13 cellular contexts compared by ENCODE assay signal in the genomic region with DNA sequence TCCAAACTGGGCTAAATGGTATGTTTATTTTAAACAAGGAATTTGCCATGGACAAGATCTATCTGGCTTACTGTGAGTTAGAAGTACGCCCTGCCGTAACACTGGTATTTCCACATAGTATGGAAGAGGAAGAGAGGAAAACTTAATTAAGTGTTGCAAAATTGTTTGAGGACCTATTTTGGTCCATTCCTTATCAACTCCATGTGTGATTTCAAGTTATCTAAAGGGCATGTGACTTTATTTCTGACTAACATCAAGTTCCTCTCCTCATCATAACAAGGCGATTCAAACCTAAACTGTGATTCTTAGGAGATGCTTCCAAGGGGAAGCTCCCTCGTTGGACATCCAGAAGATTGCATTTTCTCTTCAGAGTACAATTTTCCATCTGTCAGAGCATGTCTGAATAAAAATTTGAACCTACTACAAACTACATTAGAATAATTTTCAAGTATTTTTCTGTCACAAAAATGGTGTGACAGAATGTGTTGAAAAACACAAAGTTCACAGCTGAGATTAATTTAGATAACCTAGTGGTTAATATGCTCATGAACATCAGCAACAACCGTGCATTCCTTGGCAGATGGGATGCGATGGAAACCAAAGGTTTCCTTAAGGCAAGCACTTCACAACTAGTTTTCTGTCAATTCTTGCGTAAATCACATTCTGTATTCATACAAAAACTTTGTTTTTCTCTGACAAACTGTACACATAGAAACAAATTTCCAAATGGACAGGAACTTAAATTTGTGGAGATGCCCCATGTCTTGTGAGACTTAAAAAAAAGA. TPM values are rescaled to one million over a fixed set of nuclear protein-coding genes. Genes with fewer than 3 reads are reported as not detected.
DNase-seq lines count a peak whose midpoint lies in the region; ATAC-seq and TF ChIP-seq lines count a peak whose summit lies in the region.
"Had no signal": no experiment of that assay in that cellular context is flagged by ENCODE, and none has a peak within 500 bp of the region (broad histone marks: within the 10 kb centered on the region; RNA-seq: fewer than 3 reads in every experiment).

No MANE protein-coding gene starts in this region.

- peaks cover 15% of the 10 kb centered on the region for H3K79me2 ChIP-seq in ACC112 (ENCODE audit: control insufficient read depth, insufficient read depth, low read length, unreplicated experiment)

- H3K4me3 Mint-ChIP-seq in HFFc6, result no peak overlapping the region
- no peak overlapping the region for H3K4me3 Mint-ChIP-seq in activated T-helper 17 cell treated with anti-CD3 and anti-CD28 coated beads, Interleukin-2, amount 50 U/mL, for 72 hours

- DNase-seq in HFFc6 (no peak), left lung (no peak), H4 (ENCODE audit: low spot score) (no peak), mucosa of descending colon (no peak)
- DNase-seq: activated CD8-positive, alpha-beta memory T cell treated with anti-CD3 and anti-CD28 coated beads for 24 hours; activated naive CD4-positive, alpha-beta T cell treated with anti-CD3 and anti-CD28 coated beads, Interleukin-2, amount 50 U/mL, for 16 hours; colonic mucosa; stimulated activated CD4-positive, alpha-beta T cell treated with anti-CD3 and anti-CD28 coated beads, Interleukin-1b, Interleukin-23, amount 100 ng/mL, for 48 hours had no signal

- peaks cover 17% of the 10 kb centered on the region for H3K36me3 Mint-ChIP-seq in HFFc6 (ENCODE audit: low read depth)
- H3K36me3 Mint-ChIP-seq in activated T-helper 17 cell treated with anti-CD3 and anti-CD28 coated beads, Interleukin-2, amount 50 U/mL, for 72 hours (ENCODE audit: low read depth), result peaks cover 82% of the 10 kb centered on the region

- H3K27me3 ChIP-seq in ACC112 (ENCODE audit: insufficient read depth, low read length), result no peaks in the 10 kb centered on the region
- no peaks in the 10 kb centered on the region for H3K27me3 ChIP-seq in left lung
- H3K27me3 ChIP-seq: colonic mucosa had no signal

- no peaks in the 10 kb centered on the region for H3K27me3 Mint-ChIP-seq in HFFc6 (ENCODE audit: insufficient read depth)
- H3K27me3 Mint-ChIP-seq in activated T-helper 17 cell treated with anti-CD3 and anti-CD28 coated beads, Interleukin-2, amount 50 U/mL, for 72 hours, result no peaks in the 10 kb centered on the region

- H3K9me3 ChIP-seq in left lung (no peaks in the 10 kb centered on the region), mucosa of descending colon (no peaks in the 10 kb centered on the region)
- H3K9me3 ChIP-seq: colonic mucosa had no signal

- H3K9me3 Mint-ChIP-seq in HFFc6, result no peaks in the 10 kb centered on the region
- no peaks in the 10 kb centered on the region for H3K9me3 Mint-ChIP-seq in activated T-helper 17 cell treated with anti-CD3 and anti-CD28 coated beads, Interleukin-2, amount 50 U/mL, for 72 hours

- peaks cover 28% of the 10 kb centered on the region for H3K4me1 ChIP-seq in ACC112 (ENCODE audit: control insufficient read depth, insufficient read depth, low read length, unreplicated experiment)
- H3K4me1 ChIP-seq in left lung, result peaks cover 21 to 43% of the 10 kb centered on the region in 2 donors
- peaks cover 30% of the 10 kb centered on the region for H3K4me1 ChIP-seq in mucosa of descending colon (ENCODE audit: low read depth)

- no peak for ATAC-seq in activated T-helper 17 cell treated with anti-CD3 and anti-CD28 coated beads, Interleukin-2, amount 50 U/mL, for 72 hours (replicated peaks)
- ATAC-seq in left lung (peak; percentile 2), GM21526 (IDR thresholded peaks at IDR 0.05; ENCODE audit: low FRiP score, unreplicated experiment) (no peak), GM18907 (IDR thresholded peaks at IDR 0.05; ENCODE audit: unreplicated experiment) (no peak), mucosa of descending colon (no peak)
- ATAC-seq: esophagus mucosa had no signal

- H2AFZ ChIP-seq in ACC112 (ENCODE audit: low read length, unreplicated experiment), result no peak overlapping the region

- H3K36me3 ChIP-seq in ACC112 (ENCODE audit: insufficient read depth, low read length), result peaks cover 9% of the 10 kb centered on the region; the same call in 1 of the 2 replicates
- peaks cover 0 to 54% of the 10 kb centered on the region in 2 donors for H3K36me3 ChIP-seq in left lung
- no peaks in the 10 kb centered on the region for H3K36me3 ChIP-seq in mucosa of descending colon (ENCODE audit: low read depth)

- H3K4me3 ChIP-seq in ACC112 (ENCODE audit: low read depth, low read length) (0 out of 2 replicates have a peak overlapping the region, but pooled peaks have one; percentile 0), left lung (no peak overlapping the region), mucosa of descending colon (no peak overlapping the region)
- H3K4me3 ChIP-seq: colonic mucosa had no signal

- peak overlapping the region; percentile 62 for H3K27ac Mint-ChIP-seq in HFFc6
- H3K27ac Mint-ChIP-seq in activated T-helper 17 cell treated with anti-CD3 and anti-CD28 coated beads, Interleukin-2, amount 50 U/mL, for 72 hours, result peak overlapping the region; percentile 1

- peaks cover 33% of the 10 kb centered on the region for H3K4me1 Mint-ChIP-seq in HFFc6 (ENCODE audit: low read depth)
- H3K4me1 Mint-ChIP-seq in activated T-helper 17 cell treated with anti-CD3 and anti-CD28 coated beads, Interleukin-2, amount 50 U/mL, for 72 hours, result peaks cover 7% of the 10 kb centered on the region

- intact Hi-C loops in left lung (cut with DNase I), result no loop called here
- intact Hi-C loops in mucosa of descending colon (cut with DNase I, micrococcal nuclease), result no loop called here

- peak overlapping the region; percentile 35; the same call in 1 of the 2 replicates for H3K27ac ChIP-seq in ACC112 (ENCODE audit: low read depth, low read length)
- H3K27ac ChIP-seq in left lung, result peak overlapping the region; percentile 33 to 37
- H3K27ac ChIP-seq: colonic mucosa had no signal

- TF ChIP-seq CTCF in HFFc6 (IDR thresholded peaks at IDR 0.05) (no peak), left lung (IDR thresholded peaks at IDR 0.05) (no peak), mucosa of descending colon (IDR thresholded peaks at IDR 0.05) (no peak)

RNA-seq across cellular contexts. Expression of gene SFT2D3, which starts 4.2 kb away (rescaled TPM):
- total RNA-seq in HFFc6 (2021; fragmentation: NEBNext Ultra II Directional; extraction: Animal tissue kit (Norgen Biotek cat#: 25700)), result 1 to 10 TPM; 2.5 to 3.2 (median 3.0) TPM
- total RNA-seq in activated T-helper 17 cell treated with anti-CD3 and anti-CD28 coated beads, Interleukin-2, amount 50 U/mL, for 72 hours, result 1 to 10 TPM; 2.5 to 2.9 TPM
- total RNA-seq in left lung (1 to 10 TPM; 4.7 to 6.8 TPM), mucosa of descending colon (1 to 10 TPM; 5.1 to 8.8 (median 8.1) TPM)
- 8.3 and 8.7 TPM in 2 replicates for total RNA-seq in H4 (2014; rRNA removed; shearing (Covaris generic))

RNA-seq across cellular contexts. Expression of gene LIMS2, which starts 30.1 kb away (rescaled TPM):
- total RNA-seq in HFFc6 (2021; fragmentation: NEBNext Ultra II Directional; extraction: Animal tissue kit (Norgen Biotek cat#: 25700)), result 10 to 100 TPM; 47.8 to 65.0 (median 59.1) TPM
- 1 to 10 TPM; 2.4 to 4.8 TPM for total RNA-seq in activated T-helper 17 cell treated with anti-CD3 and anti-CD28 coated beads, Interleukin-2, amount 50 U/mL, for 72 hours
- total RNA-seq in left lung, result 100 to 1,000 TPM in 1 of 2 donors, 10 to 100 TPM in 1; 50.5 to 122 TPM
- 0.41 TPM in 1 of 2 replicates, not detected in the other for total RNA-seq in H4 (2014; rRNA removed; shearing (Covaris generic))
- total RNA-seq in mucosa of descending colon, result 100 to 1,000 TPM in 1 of 3 donors, 10 to 100 TPM in 2; 12.5 to 478 (median 29.9) TPM

RNA-seq across cellular contexts. Expression of gene GPR17, which starts 59.5 kb away (rescaled TPM):
- total RNA-seq in HFFc6 (2021; fragmentation: NEBNext Ultra II Directional; extraction: Animal tissue kit (Norgen Biotek cat#: 25700)), result not detected
- total RNA-seq in activated T-helper 17 cell treated with anti-CD3 and anti-CD28 coated beads, Interleukin-2, amount 50 U/mL, for 72 hours, result not detected
- total RNA-seq in left lung (under 1 TPM; 0.24 to 0.26 TPM), mucosa of descending colon (under 1 TPM in 1 of 3 donors, not detected in 2; 0.51 TPM)
- total RNA-seq in H4 (2014; rRNA removed; shearing (Covaris generic)), result not detected in 2 replicates
- total RNA-seq: esophagus mucosa had no signal
